Comparison of ENCODE assay signal across 12 cellular contexts in genomic region chr3:100105536-100105935, GRCh38. TPM values are rescaled to one million over a fixed set of nuclear protein-coding genes. Genes with fewer than 3 reads are reported as not detected.
DNase-seq lines count a peak whose midpoint lies in the region; ATAC-seq and FAIRE-seq lines count a peak whose summit lies in the region.
"Had no signal": no experiment of that assay in that cellular context is flagged by ENCODE, and none has a peak within 500 bp of the region (broad histone marks: within the 10 kb centered on the region; RNA-seq: fewer than 3 reads in every experiment).

No MANE protein-coding gene starts in this region.

- peak overlapping the region; percentile 46 for H3K4me3 Mint-ChIP-seq in activated naive CD8-positive, alpha-beta T cell treated with anti-CD3 and anti-CD28 coated beads, Interleukin-2, amount 10 ng/mL, durations not matched to agents 7 days and 5 days
- H3K4me3 Mint-ChIP-seq in CD4-positive, alpha-beta memory T cell = no peak overlapping the region
- H3K4me3 Mint-ChIP-seq: brain had no signal

- CTCF ChIA-PET in CD4-positive, alpha-beta memory T cell (lab: Charles Lee; ENCODE audit: partially characterized antibody) = interaction anchor here (1.6 kb wide), 1 partner anchor 36 kb away, joined by 4 read pairs; no protein-coding TSS in a partner anchor

- POLR2A ChIA-PET in activated naive CD8-positive, alpha-beta T cell treated with anti-CD3 and anti-CD28 coated beads, Interleukin-2, amount 10 ng/mL, durations not matched to agents 7 days and 5 days (lab: Charles Lee) = interaction anchor here (0.6 to 2.5 kb wide), 4 partner anchors 11 to 33 kb away, joined by 3 to 9 read pairs (median 6); no protein-coding TSS in a partner anchor
- POLR2A ChIA-PET in CD4-positive, alpha-beta memory T cell (lab: Charles Lee; ENCODE audit: partially characterized antibody) = interaction anchor here (1.4 kb wide), 1 partner anchor 14 kb away, joined by 3 read pairs; no protein-coding TSS in a partner anchor

- H3K36me3 Mint-ChIP-seq in activated naive CD8-positive, alpha-beta T cell treated with anti-CD3 and anti-CD28 coated beads, Interleukin-2, amount 10 ng/mL, durations not matched to agents 7 days and 5 days = peaks cover 60% of the 10 kb centered on the region
- H3K36me3 Mint-ChIP-seq in CD4-positive, alpha-beta memory T cell = peaks cover under 1 to 32% of the 10 kb centered on the region in 2 donors

- peaks cover 33% of the 10 kb centered on the region for H3K4me1 ChIP-seq in ACC112 (ENCODE audit: control insufficient read depth, insufficient read depth, low read length, unreplicated experiment)
- no peaks in the 10 kb centered on the region for H3K4me1 ChIP-seq in CD4-positive, alpha-beta memory T cell (ENCODE audit: insufficient read depth, low read length)

- no peaks in the 10 kb centered on the region for H3K36me3 ChIP-seq in ACC112 (ENCODE audit: insufficient read depth, low read length)
- no peaks in the 10 kb centered on the region for H3K36me3 ChIP-seq in CD4-positive, alpha-beta memory T cell (ENCODE audit: insufficient read depth, low read length)
- H3K36me3 ChIP-seq: lower lobe of right lung had no signal

- no peaks in the 10 kb centered on the region for H3K9me3 ChIP-seq in CD4-positive, alpha-beta memory T cell (ENCODE audit: control insufficient read depth in 1 of 2, low read length in 2 of 2)
- H3K9me3 ChIP-seq: lower lobe of right lung had no signal

- H3K27me3 ChIP-seq in ACC112 (ENCODE audit: insufficient read depth, low read length) = no peaks in the 10 kb centered on the region
- H3K27me3 ChIP-seq in CD4-positive, alpha-beta memory T cell (ENCODE audit: insufficient read depth, low read length) = no peaks in the 10 kb centered on the region

- no peaks in the 10 kb centered on the region for H3K27me3 Mint-ChIP-seq in activated naive CD8-positive, alpha-beta T cell treated with anti-CD3 and anti-CD28 coated beads, Interleukin-2, amount 10 ng/mL, durations not matched to agents 7 days and 5 days
- H3K27me3 Mint-ChIP-seq in CD4-positive, alpha-beta memory T cell = no peaks in the 10 kb centered on the region
- H3K27me3 Mint-ChIP-seq: brain had no signal

- peaks cover 7% of the 10 kb centered on the region for H3K9me3 Mint-ChIP-seq in activated naive CD8-positive, alpha-beta T cell treated with anti-CD3 and anti-CD28 coated beads, Interleukin-2, amount 10 ng/mL, durations not matched to agents 7 days and 5 days
- peaks cover 0 to 4% (median 0%) of the 10 kb centered on the region in 8 donors for H3K9me3 Mint-ChIP-seq in CD4-positive, alpha-beta memory T cell

- intact Hi-C loops in CD4-positive, alpha-beta memory T cell (cut with micrococcal nuclease) = no loop called here

- H2AFZ ChIP-seq in ACC112 (ENCODE audit: low read length, unreplicated experiment) = peak overlapping the region; percentile 49

- FAIRE-seq in GM19239 (lab: Jason Lieb, UNC) = peak; percentile 99
- FAIRE-seq: G401.6 had no signal

- no peaks in the 10 kb centered on the region for H3K79me2 ChIP-seq in ACC112 (ENCODE audit: control insufficient read depth, insufficient read depth, low read length, unreplicated experiment)

- no peak overlapping the region for H3K27ac ChIP-seq in ACC112 (ENCODE audit: low read depth, low read length)
- no peak overlapping the region for H3K27ac ChIP-seq in CD4-positive, alpha-beta memory T cell (ENCODE audit: low read depth, low read length)
- H3K27ac ChIP-seq: lower lobe of right lung had no signal

- H3K27ac Mint-ChIP-seq in activated naive CD8-positive, alpha-beta T cell treated with anti-CD3 and anti-CD28 coated beads, Interleukin-2, amount 10 ng/mL, durations not matched to agents 7 days and 5 days = peak overlapping the region; percentile 88
- no peak overlapping the region for H3K27ac Mint-ChIP-seq in CD4-positive, alpha-beta memory T cell

- DNase-seq in GM19239 (ENCODE audit: insufficient read length, low spot score) (no peak), GM19240 (ENCODE audit: insufficient read length, low spot score) (no peak), NK-92 (lab: John Stamatoyannopoulos, UW; ENCODE audit: unreplicated experiment) (no peak)
- no peak for DNase-seq in activated naive CD8-positive, alpha-beta T cell treated with anti-CD3 and anti-CD28 coated beads, Interleukin-2, amount 10 ng/mL, durations not matched to agents 7 days and 5 days
- no peak for DNase-seq in CD4-positive, alpha-beta memory T cell
- no peak for DNase-seq in stimulated activated naive CD4-positive, alpha-beta T cell (lab: John Stamatoyannopoulos, UW)
- DNase-seq: lower lobe of right lung, NCI-H2029 had no signal

- peaks cover 46% of the 10 kb centered on the region for H3K4me1 Mint-ChIP-seq in activated naive CD8-positive, alpha-beta T cell treated with anti-CD3 and anti-CD28 coated beads, Interleukin-2, amount 10 ng/mL, durations not matched to agents 7 days and 5 days
- H3K4me1 Mint-ChIP-seq in CD4-positive, alpha-beta memory T cell = no peaks in the 10 kb centered on the region

- no peak overlapping the region for H3K4me3 ChIP-seq in ACC112 (ENCODE audit: low read depth, low read length)
- H3K4me3 ChIP-seq in CD4-positive, alpha-beta memory T cell (ENCODE audit: low read length in 2 of 2) = no peak overlapping the region
- H3K4me3 ChIP-seq: lower lobe of right lung had no signal

- ATAC-seq in HG03432 (IDR thresholded peaks at IDR 0.05; ENCODE audit: unreplicated experiment) = peak; percentile 52
- ATAC-seq in activated naive CD8-positive, alpha-beta T cell treated with anti-CD3 and anti-CD28 coated beads, Interleukin-2, amount 10 ng/mL, durations not matched to agents 7 days and 5 days (ENCODE audit: low read depth) = peak; percentile 69
- ATAC-seq: lower lobe of right lung had no signal

RNA-seq across cellular contexts. Expression of gene FILIP1L, which starts 8.8 kb away (rescaled TPM):
- 1 to 10 TPM; 2.0 to 2.4 TPM for total RNA-seq in activated naive CD8-positive, alpha-beta T cell treated with anti-CD3 and anti-CD28 coated beads, Interleukin-2, amount 10 ng/mL, durations not matched to agents 7 days and 5 days
- not detected for total RNA-seq in CD4-positive, alpha-beta memory T cell
- under 1 TPM in 1 of 2 donors, not detected in 1; 0.32 TPM for polyA plus RNA-seq in CD4-positive, alpha-beta memory T cell
